6 cellular contexts compared by ENCODE assay signal in genomic region chr2:222868560-222869251, GRCh38. TPM values are rescaled to one million over a fixed set of nuclear protein-coding genes. Genes with fewer than 3 reads are reported as not detected.
DNase-seq lines count a peak whose midpoint lies in the region; TF ChIP-seq lines count a peak whose summit lies in the region.
"Not testable (repeated sequence)": the region's sequence is repeated elsewhere in the genome, so short reads cannot be mapped to it uniquely, and the experiment has no call there.

No MANE protein-coding gene starts in this region.

- TF ChIP-seq CTCF in OCI-LY7 (conservative IDR thresholded peaks at IDR 0.05; ENCODE audit: low read length); mammary epithelial cell (conservative IDR thresholded peaks at IDR 0.05 in 1 of 2, IDR thresholded peaks at IDR 0.05 in 1 of 2; ENCODE audit: extremely low read depth in 1 of 2, insufficient read depth in 1 of 2, low read depth in 1 of 2, low read length in 2 of 2); liver (IDR thresholded peaks at IDR 0.05; ENCODE audit: low read depth, low read length, missing input control): not testable (repeated sequence)

- 95% methylated on average over 8 of the region's 8 CpGs for WGBS in mammary epithelial cell (ENCODE audit: low coverage, missing lambda C conversion rate)
- 70% methylated on average over 8 of the region's 8 CpGs for WGBS in liver
- no CpG with 5 or more reads among the region's 8 CpGs for WGBS in trophoblast cell (ENCODE audit: extremely low coverage, insufficient coverage, insufficient read length)

- CTCF ChIA-PET in OCI-LY7 (lab: Charles Lee; ENCODE audit: unreplicated experiment); mammary epithelial cell (lab: Charles Lee; ENCODE audit: low non-redundant PET): not testable (repeated sequence)

- dilution Hi-C loops in mammary epithelial cell (cut with HindIII; ENCODE audit: low sequenced_read_pairs) = not testable (repeated sequence)

- H3K9ac ChIP-seq in BLaER1 treated with 17β-estradiol and CSF1 and Interleukin-3, amounts not matched to agents 10 nM and 100 nM; Karpas-422 (ENCODE audit: low read length); mammary epithelial cell (ENCODE audit: insufficient read depth, low read length); liver (ENCODE audit: low read depth in 1 of 2, low read length in 2 of 2); trophoblast cell (ENCODE audit: low read length): not testable (repeated sequence)

- H3K9me3 ChIP-seq in BLaER1 treated with 17β-estradiol and CSF1 and Interleukin-3, amounts not matched to agents 10 nM and 100 nM (replicated peaks in 1 of 11); Karpas-422 (ENCODE audit: low read length); OCI-LY7 (ENCODE audit: low read length); mammary epithelial cell (replicated peaks; ENCODE audit: insufficient read depth, low read length); liver (ENCODE audit: control insufficient read depth in 4 of 4, low read length in 3 of 4); trophoblast cell (ENCODE audit: insufficient read depth, low read depth, low read length): not testable (repeated sequence)

- peak overlapping the region; percentile 58 for H3K4ac ChIP-seq in trophoblast cell (ENCODE audit: low read depth, low read length)

- H3K14ac ChIP-seq in trophoblast cell (ENCODE audit: low read length) = not testable (repeated sequence)

- not testable (repeated sequence) for H3K4me3 ChIP-seq in BLaER1 treated with 17β-estradiol and CSF1 and Interleukin-3, amounts not matched to agents 10 nM and 100 nM; Karpas-422 (ENCODE audit: low read length); OCI-LY7 (ENCODE audit: low read depth, low read length, poor library complexity, severe bottlenecking); mammary epithelial cell (replicated peaks in 1 of 3; ENCODE audit: insufficient read depth in 1 of 3, low read depth in 2 of 3, low read length in 3 of 3); liver (ENCODE audit: low read depth in 1 of 3, low read length in 3 of 3); trophoblast cell (ENCODE audit: low read depth, low read length)

- H3K4me2 ChIP-seq in BLaER1 treated with 17β-estradiol and CSF1 and Interleukin-3, amounts not matched to agents 10 nM and 100 nM = peak overlapping the region in 8 of 11 experiments; percentile 2 to 86 (median 48); a peak in 15 of 22 replicates
- H3K4me2 ChIP-seq in Karpas-422 (ENCODE audit: low read depth, low read length, poor library complexity, severe bottlenecking) = peak overlapping the region; percentile 27
- 0 out of 2 replicates have a peak overlapping the region, but pooled peaks have one; percentile 22 for H3K4me2 ChIP-seq in OCI-LY7 (ENCODE audit: low read length)
- H3K4me2 ChIP-seq in mammary epithelial cell (ENCODE audit: insufficient read depth, low read depth, low read length) = peak overlapping the region; percentile 6
- H3K4me2 ChIP-seq in trophoblast cell (ENCODE audit: low read length) = not testable (repeated sequence)

- not testable (repeated sequence) for H3K9me2 ChIP-seq in Karpas-422 (replicated peaks; ENCODE audit: insufficient read depth, low read length); OCI-LY7 (ENCODE audit: insufficient read depth, low read length)

- not testable (repeated sequence) for H4K12ac ChIP-seq in trophoblast cell (ENCODE audit: low read depth, low read length)

- peaks cover 17 to 72% (median 35%) of the 10 kb centered on the region in 10 experiments for H3K4me1 ChIP-seq in BLaER1 treated with 17β-estradiol and CSF1 and Interleukin-3, amounts not matched to agents 10 nM and 100 nM
- H3K4me1 ChIP-seq in Karpas-422 (ENCODE audit: low read length) (peaks cover 47% of the 10 kb centered on the region), OCI-LY7 (ENCODE audit: insufficient read depth, low read length, poor library complexity, severe bottlenecking) (peaks cover 16% of the 10 kb centered on the region), mammary epithelial cell (ENCODE audit: insufficient read depth, low read length) (peaks cover 18% of the 10 kb centered on the region), liver (ENCODE audit: control insufficient read depth in 4 of 4, insufficient read depth in 4 of 4, low read length in 3 of 4) (peaks cover 6 to 37% (median 31%) of the 10 kb centered on the region in 4 donors), trophoblast cell (ENCODE audit: control insufficient read depth in 1 of 2, insufficient read depth in 2 of 2, low read length in 2 of 2) (peaks cover 5 to 15% of the 10 kb centered on the region in 2 experiments)

- not testable (repeated sequence) for BruUV-seq in OCI-LY7 (replicated peaks; lab: Mats Ljungman, UMichigan); mammary epithelial cell (replicated peaks; lab: Mats Ljungman, UMichigan)

- in situ Hi-C loops in mammary epithelial cell (cut with MboI; ENCODE audit: low sequenced_read_pairs in 2 of 2) = not testable (repeated sequence)

- H2BK12ac ChIP-seq in trophoblast cell (ENCODE audit: low read length) = not testable (repeated sequence)

- H3K79me1 ChIP-seq in trophoblast cell (ENCODE audit: low read length) = not testable (repeated sequence)

- not testable (repeated sequence) for H3K36me3 ChIP-seq in BLaER1 treated with 17β-estradiol and CSF1 and Interleukin-3, amounts not matched to agents 10 nM and 100 nM; Karpas-422 (ENCODE audit: insufficient read depth, low read length); OCI-LY7 (ENCODE audit: insufficient read depth, low read length); mammary epithelial cell (ENCODE audit: insufficient read depth, low read length); liver (ENCODE audit: control insufficient read depth in 4 of 4, insufficient read depth in 3 of 4, low read depth in 1 of 4, low read length in 3 of 4); trophoblast cell (ENCODE audit: control insufficient read depth in 1 of 2, insufficient read depth in 2 of 2, low read length in 2 of 2)

- not testable (repeated sequence) for H3K27me3 ChIP-seq in BLaER1 treated with 17β-estradiol and CSF1 and Interleukin-3, amounts not matched to agents 10 nM and 100 nM; Karpas-422 (ENCODE audit: low read length); mammary epithelial cell (ENCODE audit: insufficient read depth, low read length); liver (ENCODE audit: control insufficient read depth in 4 of 4, insufficient read depth in 4 of 4, low read length in 3 of 4); trophoblast cell (ENCODE audit: insufficient read depth, low read length)

- H3K23ac ChIP-seq in trophoblast cell (ENCODE audit: low read length) = not testable (repeated sequence)

- POLR2A ChIA-PET in OCI-LY7 (lab: Charles Lee) = interaction anchor here (0.7 to 2.0 kb wide), 2 partner anchors 22 to 48 kb away, joined by 3 to 9 read pairs; no protein-coding TSS in a partner anchor

- peak in 1 of 2 donors; percentile 16 for TF ChIP-seq RAD21 in liver (IDR thresholded peaks at IDR 0.05)

- H4K8ac ChIP-seq in trophoblast cell (ENCODE audit: low read depth, low read length) = not testable (repeated sequence)

- H2AFZ ChIP-seq in Karpas-422 (ENCODE audit: low read length); OCI-LY7 (ENCODE audit: low read length); mammary epithelial cell (ENCODE audit: low read depth, low read length); trophoblast cell (ENCODE audit: insufficient read depth, low read length, poor library complexity): not testable (repeated sequence)

- intact Hi-C loops in OCI-LY7 (cut with micrococcal nuclease; ENCODE audit: unreplicated experiment); mammary epithelial cell (cut with micrococcal nuclease): not testable (repeated sequence)

- not testable (repeated sequence) for H2BK120ac ChIP-seq in trophoblast cell (ENCODE audit: insufficient read depth, low read length, poor library complexity)

- peaks cover 66 to 99% (median 97%) of the 10 kb centered on the region in 11 experiments for H4K20me1 ChIP-seq in BLaER1 treated with 17β-estradiol and CSF1 and Interleukin-3, amounts not matched to agents 10 nM and 100 nM
- H4K20me1 ChIP-seq in Karpas-422 (ENCODE audit: insufficient read depth, low read depth, low read length) (peaks cover 66% of the 10 kb centered on the region), OCI-LY7 (ENCODE audit: insufficient read depth, low read length) (peaks cover 61% of the 10 kb centered on the region), mammary epithelial cell (ENCODE audit: insufficient read depth, low read length) (peaks cover 67% of the 10 kb centered on the region)

- H2AK5ac ChIP-seq in trophoblast cell (ENCODE audit: low read length) = not testable (repeated sequence)

- H3K18ac ChIP-seq in trophoblast cell (ENCODE audit: low read length) = not testable (repeated sequence)

- H3K79me2 ChIP-seq in Karpas-422 (ENCODE audit: low read length) (peaks cover 98% of the 10 kb centered on the region), OCI-LY7 (ENCODE audit: insufficient read depth, low read depth, low read length) (peaks cover 96% of the 10 kb centered on the region), mammary epithelial cell (ENCODE audit: insufficient read depth, low read length) (peaks cover 99% of the 10 kb centered on the region), trophoblast cell (ENCODE audit: control insufficient read depth, insufficient read depth, low read length, poor library complexity) (peaks cover 12% of the 10 kb centered on the region)

- H4K91ac ChIP-seq in trophoblast cell (ENCODE audit: low read depth, low read length) = not testable (repeated sequence)

- peak overlapping the region in 1 of 11 experiments; percentile 13; a peak in 1 of 22 replicates for H3K27ac ChIP-seq in BLaER1 treated with 17β-estradiol and CSF1 and Interleukin-3, amounts not matched to agents 10 nM and 100 nM
- H3K27ac ChIP-seq in Karpas-422 (ENCODE audit: low read length) = peak overlapping the region; percentile 39; the same call in 1 of the 2 replicates
- H3K27ac ChIP-seq in OCI-LY7 (ENCODE audit: low read depth, low read length, poor library complexity, severe bottlenecking); mammary epithelial cell (ENCODE audit: insufficient read depth, low read depth, low read length); liver (ENCODE audit: low read depth in 1 of 2, low read length in 2 of 2); trophoblast cell (ENCODE audit: low read depth, low read length): not testable (repeated sequence)

- DNase-seq in Karpas-422 = peak; percentile 6
- DNase-seq in OCI-LY7 (ENCODE audit: low spot score); mammary epithelial cell; trophoblast cell: not testable (repeated sequence)

- H2BK5ac ChIP-seq in trophoblast cell (ENCODE audit: low read depth, low read length, poor library complexity) = not testable (repeated sequence)

RNA-seq across cellular contexts. Expression of gene ACSL3, which starts 7.9 kb away (rescaled TPM):
- 88.0 and 98.5 TPM in 2 replicates for total RNA-seq in Karpas-422 (2014; rRNA removed; shearing (Covaris generic); ENCODE audit: low replicate concordance)
- 62.6 and 65.6 TPM in 2 replicates for total RNA-seq in OCI-LY7 (2014; rRNA removed; shearing (Covaris generic))
- total RNA-seq in OCI-LY7 (2022) = 83.2 and 83.4 TPM in 2 replicates
- total RNA-seq in mammary epithelial cell = 100 to 1,000 TPM; 199 to 213 TPM
- polyA plus RNA-seq in mammary epithelial cell = 110 TPM
- 656 TPM for polyA minus RNA-seq in mammary epithelial cell
- 10 to 100 TPM; 61.1 to 66.6 TPM for total RNA-seq in liver
- polyA plus RNA-seq in liver = 10 to 100 TPM; 22.2 to 25.5 TPM
- polyA plus RNA-seq in trophoblast cell (2013) = 119 and 124 TPM in 2 replicates
